Comparison of ENCODE assay signal across 8 cellular contexts in the genomic region with DNA sequence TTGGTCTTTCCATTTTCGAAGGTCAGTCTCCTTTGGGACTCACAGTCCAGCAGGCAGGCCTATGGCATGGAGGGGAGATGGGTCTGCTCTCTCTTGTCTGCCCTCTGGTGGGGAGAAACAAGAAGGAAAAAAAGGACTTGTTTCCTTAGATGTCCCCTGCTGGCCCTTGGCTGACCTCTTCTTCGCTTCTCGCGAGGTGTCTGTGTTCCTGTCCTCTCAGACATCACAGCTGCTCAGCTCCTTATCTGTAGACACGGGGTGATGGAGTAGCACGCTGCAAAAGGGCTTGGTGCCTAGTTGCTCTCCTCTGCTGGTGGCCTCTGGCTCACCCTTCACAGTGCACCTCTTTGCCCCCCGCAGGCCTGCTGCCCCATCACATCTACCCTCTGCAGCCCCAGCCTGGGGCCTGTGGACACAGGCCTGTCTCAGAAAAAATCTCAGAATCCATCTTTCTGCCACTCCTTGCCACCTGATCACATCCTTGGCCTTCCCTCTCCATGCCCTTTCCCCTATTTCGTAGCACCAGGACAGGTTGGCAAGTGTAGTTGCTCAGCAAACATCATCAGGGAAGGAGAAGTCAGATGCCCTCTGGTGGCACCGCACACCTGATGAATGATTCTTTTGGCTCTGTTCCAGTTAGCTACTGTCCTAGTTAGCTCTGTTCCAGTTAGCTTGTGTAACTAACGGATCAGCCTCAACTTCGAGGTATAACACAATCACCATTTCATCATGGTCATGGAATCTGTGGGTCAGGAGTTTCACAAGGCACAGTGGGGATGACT. TPM values are rescaled to one million over a fixed set of nuclear protein-coding genes. Genes with fewer than 3 reads are reported as not detected.
DNase-seq lines count a peak whose midpoint lies in the region; ATAC-seq and TF ChIP-seq lines count a peak whose summit lies in the region.

No MANE protein-coding gene starts in this region.

- H3K4me3 ChIP-seq in Peyer's patch, result no peak overlapping the region
- no peak overlapping the region for H3K4me3 ChIP-seq in heart right ventricle

- H3K9me3 ChIP-seq in Peyer's patch (no peaks in the 10 kb centered on the region), heart right ventricle (no peaks in the 10 kb centered on the region)

- intact Hi-C loops in heart right ventricle (cut with DNase I) (loop anchor here in 7 of 10 donors (1.0 to 10.0 kb wide), 5 partner anchors 108 to 123 kb away; no protein-coding TSS in a partner anchor), posterior cingulate gyrus (cut with DNase I) (loop anchor here (10.0 kb wide), 1 partner anchor 121 kb away; no protein-coding TSS in a partner anchor)

- H3K27me3 ChIP-seq in Peyer's patch (no peaks in the 10 kb centered on the region), heart right ventricle (no peaks in the 10 kb centered on the region)

- peak in 5 of 6 experiments; percentile 43 to 84 (median 81) for TF ChIP-seq CTCF in Peyer's patch (IDR thresholded peaks at IDR 0.05)
- peak; percentile 58 to 82 (median 78) for TF ChIP-seq CTCF in heart right ventricle (IDR thresholded peaks at IDR 0.05)

- no peak for TF ChIP-seq POLR2A in Peyer's patch (IDR thresholded peaks at IDR 0.05)

- DNase-seq in DMS53 (lab: John Stamatoyannopoulos, UW) (peak; percentile 94), KBM-7 (peak; percentile 68), Peyer's patch (peak; percentile 20 to 83 (median 71)), amygdala (lab: John Stamatoyannopoulos, UW) (peak in 38 of 56 donors; percentile 5 to 68 (median 28)), heart right ventricle (peak; percentile 75 to 91), posterior cingulate gyrus (peak in 6 of 10 donors; percentile 26 to 86 (median 50))
- no peak for DNase-seq in effector CD4-positive, alpha-beta T cell

- no peaks in the 10 kb centered on the region for H3K36me3 ChIP-seq in Peyer's patch
- H3K36me3 ChIP-seq in heart right ventricle, result no peaks in the 10 kb centered on the region

- whole genome bisulfite sequencing in heart right ventricle, 2 donors, result 25 to 32% methylated on average over 11 of the region's 11 CpGs

- H3K27ac ChIP-seq in Peyer's patch (peak overlapping the region in 3 of 4 donors; percentile 24 to 87 (median 62)), heart right ventricle (peak overlapping the region in 8 of 10 donors; percentile 24 to 74 (median 50))

- peak; percentile 88 to 98 (median 95) for ATAC-seq in heart right ventricle
- ATAC-seq in HG03469 (IDR thresholded peaks at IDR 0.05; ENCODE audit: unreplicated experiment), result no peak

- in situ Hi-C loops in KBM-7 (cut with MboI; ENCODE audit: low pct_unique_long_range_greater_than_20kb, low sequenced_read_pairs), result no loop called here

- peaks cover 0 to 11% (median 2%) of the 10 kb centered on the region in 4 donors for H3K4me1 ChIP-seq in Peyer's patch
- peaks cover 4 to 24% (median 14%) of the 10 kb centered on the region in 9 donors for H3K4me1 ChIP-seq in heart right ventricle

RNA-seq across cellular contexts. Expression of gene AK2, which starts 18.7 kb away (rescaled TPM):
- 100 to 1,000 TPM; 273 to 366 (median 293) TPM for total RNA-seq in Peyer's patch
- total RNA-seq in heart right ventricle, result 100 to 1,000 TPM in 9 of 10 donors, 10 to 100 TPM in 1; 93.3 to 154 (median 111) TPM
- 100 to 1,000 TPM; 175 to 305 TPM for polyA plus RNA-seq in heart right ventricle

RNA-seq across cellular contexts. Expression of gene AZIN2, which starts 25.6 kb away (rescaled TPM):
- total RNA-seq in Peyer's patch, result 10 to 100 TPM in 1 of 4 donors, 1 to 10 TPM in 2, under 1 TPM in 1; 0.95 to 26.4 (median 2.2) TPM
- 1 to 10 TPM; 1.5 to 6.9 (median 3.1) TPM for total RNA-seq in heart right ventricle
- polyA plus RNA-seq in heart right ventricle, result 1 to 10 TPM; 1.1 to 1.2 TPM
